Comparison of ENCODE assay signal across 12 cellular contexts in the genomic region with DNA sequence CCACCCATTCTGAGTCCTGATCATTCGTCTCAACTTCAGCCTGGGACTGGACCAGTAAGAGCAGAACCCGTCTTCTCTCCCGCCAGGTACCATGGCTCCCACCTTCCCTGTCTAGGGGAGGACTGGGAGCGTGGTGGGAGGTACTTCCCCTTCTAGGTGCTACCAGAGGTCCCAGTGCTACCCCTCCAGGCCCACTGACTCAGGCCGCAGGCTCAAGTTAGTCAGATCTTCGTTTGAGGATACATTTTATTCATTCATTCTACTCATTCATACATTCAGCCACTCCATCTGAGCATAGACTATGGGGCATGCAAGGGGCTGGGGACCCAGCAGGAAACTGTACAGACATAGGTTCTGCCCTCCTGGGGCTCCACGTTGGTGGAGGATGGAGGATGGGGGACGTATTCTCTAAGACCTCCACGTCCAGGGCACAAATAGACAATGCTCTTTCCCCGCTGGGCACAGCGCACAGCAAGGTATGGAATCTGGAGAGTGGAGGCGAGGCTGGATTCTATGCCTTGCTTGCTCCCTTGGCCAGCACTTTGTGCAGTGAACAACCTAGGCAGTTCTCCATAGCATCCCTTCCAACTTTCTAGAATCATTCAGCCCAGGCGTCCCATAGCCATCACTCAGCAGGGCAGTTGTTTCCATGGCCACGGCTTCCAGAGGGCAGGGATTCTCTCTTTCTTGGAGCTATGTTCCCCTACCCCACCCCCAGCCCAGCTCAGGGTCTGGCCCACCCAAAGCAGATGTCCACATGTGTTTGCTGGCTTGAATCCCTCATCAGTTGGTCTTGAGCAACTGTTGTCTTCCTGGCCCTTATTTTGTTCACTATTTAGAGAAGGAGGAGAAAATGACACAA. TPM values are rescaled to one million over a fixed set of nuclear protein-coding genes. Genes with fewer than 3 reads are reported as not detected.
A peak's percentile ranks its signal among the peaks of the same experiment; 100 is the strongest.
DNase-seq lines count a peak whose midpoint lies in the region; ATAC-seq, FAIRE-seq and TF ChIP-seq lines count a peak whose summit lies in the region.
"Had no signal": no experiment of that assay in that cellular context is flagged by ENCODE, and none has a peak within 500 bp of the region (broad histone marks: within the 10 kb centered on the region; RNA-seq: fewer than 3 reads in every experiment).

No MANE protein-coding gene starts in this region.

- peak overlapping the region; percentile 90 for H3K4me2 ChIP-seq in astrocyte (ENCODE audit: low read length)

- H3K4me1 ChIP-seq in astrocyte (ENCODE audit: insufficient read depth, low read length) (peaks cover 12% of the 10 kb centered on the region), thoracic aorta (ENCODE audit: control insufficient read depth in 1 of 2, low read depth in 2 of 2) (peaks cover 4 to 18% of the 10 kb centered on the region in 2 donors)

- DNase-seq in activated CD8-positive, alpha-beta T cell treated with anti-CD3 and anti-CD28 coated beads for 36 hours = no peak
- DNase-seq in activated CD8-positive, alpha-beta T cell treated with anti-CD3 and anti-CD28 coated beads, Interleukin-2, amount 10 ng/mL, durations not matched to agents 7 days and 5 days = no peak
- no peak for DNase-seq in astrocyte (ENCODE audit: low read depth)
- DNase-seq in memory B cell (ENCODE audit: low spot score in 2 of 2) = no peak
- no peak for DNase-seq in thoracic aorta (ENCODE audit: low spot score)
- DNase-seq in activated effector memory CD4-positive, alpha-beta T cell treated with anti-CD3 and anti-CD28 coated beads, Interleukin-2, amount 50 U/mL, for 16 hours = no peak
- no peak for DNase-seq in ecto neural progenitor cell (ENCODE audit: low spot score)
- DNase-seq: activated CD8-positive, alpha-beta memory T cell treated with anti-CD3 and anti-CD28 coated beads, Interleukin-2, amount 10 ng/mL, durations not matched to agents 7 days and 5 days; BE2C; NCI-H82 had no signal

- no peak overlapping the region for H2AFZ ChIP-seq in astrocyte (ENCODE audit: low read depth, low read length)

- peak overlapping the region; percentile 61 for H3K4me3 Mint-ChIP-seq in activated CD8-positive, alpha-beta T cell treated with anti-CD3 and anti-CD28 coated beads for 36 hours
- no peak overlapping the region for H3K4me3 Mint-ChIP-seq in activated CD8-positive, alpha-beta T cell treated with anti-CD3 and anti-CD28 coated beads, Interleukin-2, amount 10 ng/mL, durations not matched to agents 7 days and 5 days
- H3K4me3 Mint-ChIP-seq in astrocyte (ENCODE audit: unreplicated experiment) (peak overlapping the region; percentile 82), memory B cell (peak overlapping the region; percentile 84)

- no peak overlapping the region for H3K9ac ChIP-seq in astrocyte (ENCODE audit: low read length)

- CTCF ChIA-PET in activated CD8-positive, alpha-beta T cell treated with anti-CD3 and anti-CD28 coated beads for 36 hours (lab: Charles Lee) = no interaction called here
- CTCF ChIA-PET in activated CD8-positive, alpha-beta T cell treated with anti-CD3 and anti-CD28 coated beads, Interleukin-2, amount 10 ng/mL, durations not matched to agents 7 days and 5 days (lab: Charles Lee) = interaction anchor here (0.8 to 1.4 kb wide), 2 partner anchors 20 to 48 kb away, joined by 3 to 5 read pairs; no protein-coding TSS in a partner anchor

- no peak overlapping the region for H3K27ac Mint-ChIP-seq in activated CD8-positive, alpha-beta T cell treated with anti-CD3 and anti-CD28 coated beads for 36 hours
- no peak overlapping the region for H3K27ac Mint-ChIP-seq in activated CD8-positive, alpha-beta T cell treated with anti-CD3 and anti-CD28 coated beads, Interleukin-2, amount 10 ng/mL, durations not matched to agents 7 days and 5 days
- H3K27ac Mint-ChIP-seq in astrocyte (ENCODE audit: unreplicated experiment) (no peak overlapping the region), memory B cell (peak overlapping the region; percentile 75)
- H3K27ac Mint-ChIP-seq: activated CD8-positive, alpha-beta memory T cell treated with anti-CD3 and anti-CD28 coated beads, Interleukin-2, amount 10 ng/mL, durations not matched to agents 7 days and 5 days had no signal

- TF ChIP-seq CTCF in activated CD8-positive, alpha-beta T cell treated with anti-CD3 and anti-CD28 coated beads for 36 hours (IDR thresholded peaks at IDR 0.05) = no peak
- TF ChIP-seq CTCF in astrocyte (IDR thresholded peaks at IDR 0.05; ENCODE audit: insufficient read depth, low read depth, low read length) (no peak), thoracic aorta (IDR thresholded peaks at IDR 0.05) (no peak)

- H3K27me3 ChIP-seq in astrocyte (ENCODE audit: insufficient read depth, low read length) = peaks cover 27% of the 10 kb centered on the region
- H3K27me3 ChIP-seq in thoracic aorta (replicated peaks; ENCODE audit: insufficient read depth) = no peaks in the 10 kb centered on the region
- H3K27me3 ChIP-seq: BE2C had no signal

- H3K36me3 ChIP-seq in astrocyte (ENCODE audit: insufficient read depth, low read length) (no peaks in the 10 kb centered on the region), thoracic aorta (no peaks in the 10 kb centered on the region)
- H3K36me3 ChIP-seq: BE2C had no signal

- H3K4me3 ChIP-seq in astrocyte (ENCODE audit: insufficient read depth, low read depth, low read length) = no peak overlapping the region
- H3K4me3 ChIP-seq in thoracic aorta = peak overlapping the region; percentile 81

- no peaks in the 10 kb centered on the region for H3K9me3 Mint-ChIP-seq in activated CD8-positive, alpha-beta T cell treated with anti-CD3 and anti-CD28 coated beads for 36 hours
- H3K9me3 Mint-ChIP-seq in activated CD8-positive, alpha-beta T cell treated with anti-CD3 and anti-CD28 coated beads, Interleukin-2, amount 10 ng/mL, durations not matched to agents 7 days and 5 days (ENCODE audit: insufficient read depth) = no peaks in the 10 kb centered on the region
- H3K9me3 Mint-ChIP-seq in astrocyte (ENCODE audit: unreplicated experiment) = no peaks in the 10 kb centered on the region
- H3K9me3 Mint-ChIP-seq in memory B cell = no peaks in the 10 kb centered on the region

- POLR2A ChIA-PET in activated CD8-positive, alpha-beta T cell treated with anti-CD3 and anti-CD28 coated beads for 36 hours (lab: Charles Lee) = no interaction called here
- POLR2A ChIA-PET in activated CD8-positive, alpha-beta T cell treated with anti-CD3 and anti-CD28 coated beads, Interleukin-2, amount 10 ng/mL, durations not matched to agents 7 days and 5 days (lab: Charles Lee) = interaction anchor here (0.6 kb wide), 1 partner anchor 108 kb away, joined by 6 read pairs; no protein-coding TSS in a partner anchor

- no peak overlapping the region for H3K27ac ChIP-seq in astrocyte (ENCODE audit: low read depth, low read length)
- H3K27ac ChIP-seq in thoracic aorta = no peak overlapping the region

- H3K9me3 ChIP-seq in astrocyte (ENCODE audit: insufficient read depth, low read depth, low read length) = no peaks in the 10 kb centered on the region
- H3K9me3 ChIP-seq in thoracic aorta = no peaks in the 10 kb centered on the region
- H3K9me3 ChIP-seq: BE2C had no signal

- peaks cover 49% of the 10 kb centered on the region for H3K27me3 Mint-ChIP-seq in activated CD8-positive, alpha-beta T cell treated with anti-CD3 and anti-CD28 coated beads for 36 hours
- peaks cover 44% of the 10 kb centered on the region for H3K27me3 Mint-ChIP-seq in activated CD8-positive, alpha-beta T cell treated with anti-CD3 and anti-CD28 coated beads, Interleukin-2, amount 10 ng/mL, durations not matched to agents 7 days and 5 days (ENCODE audit: low read depth)
- peaks cover 47% of the 10 kb centered on the region for H3K27me3 Mint-ChIP-seq in astrocyte (ENCODE audit: low read depth, unreplicated experiment)
- H3K27me3 Mint-ChIP-seq in memory B cell = peaks cover 32% of the 10 kb centered on the region

- no peaks in the 10 kb centered on the region for H3K36me3 Mint-ChIP-seq in activated CD8-positive, alpha-beta T cell treated with anti-CD3 and anti-CD28 coated beads for 36 hours (ENCODE audit: low read depth)
- H3K36me3 Mint-ChIP-seq in activated CD8-positive, alpha-beta T cell treated with anti-CD3 and anti-CD28 coated beads, Interleukin-2, amount 10 ng/mL, durations not matched to agents 7 days and 5 days (ENCODE audit: low read depth) = no peaks in the 10 kb centered on the region
- H3K36me3 Mint-ChIP-seq in astrocyte (ENCODE audit: low read depth, unreplicated experiment) = no peaks in the 10 kb centered on the region
- peaks cover 1% of the 10 kb centered on the region for H3K36me3 Mint-ChIP-seq in memory B cell
- H3K36me3 Mint-ChIP-seq: activated CD8-positive, alpha-beta memory T cell treated with anti-CD3 and anti-CD28 coated beads, Interleukin-2, amount 10 ng/mL, durations not matched to agents 7 days and 5 days had no signal

- intact Hi-C loops in activated CD8-positive, alpha-beta T cell treated with anti-CD3 and anti-CD28 coated beads for 36 hours (cut with micrococcal nuclease) = no loop called here

- H4K20me1 ChIP-seq in astrocyte (ENCODE audit: insufficient read depth, low read length) = no peaks in the 10 kb centered on the region

- no peak for FAIRE-seq in astrocyte (lab: Jason Lieb, UNC)
- FAIRE-seq: GM19239 had no signal

- no peaks in the 10 kb centered on the region for H3K79me2 ChIP-seq in astrocyte (ENCODE audit: insufficient read depth, low read length)

- peaks cover 4% of the 10 kb centered on the region for H3K4me1 Mint-ChIP-seq in activated CD8-positive, alpha-beta T cell treated with anti-CD3 and anti-CD28 coated beads for 36 hours (ENCODE audit: low read depth)
- H3K4me1 Mint-ChIP-seq in activated CD8-positive, alpha-beta T cell treated with anti-CD3 and anti-CD28 coated beads, Interleukin-2, amount 10 ng/mL, durations not matched to agents 7 days and 5 days (ENCODE audit: low read depth) = peaks cover 8% of the 10 kb centered on the region
- H3K4me1 Mint-ChIP-seq in astrocyte (ENCODE audit: low read depth, unreplicated experiment) (peaks cover 12% of the 10 kb centered on the region), memory B cell (peaks cover 13% of the 10 kb centered on the region)

- ATAC-seq in activated CD8-positive, alpha-beta T cell treated with anti-CD3 and anti-CD28 coated beads for 36 hours = no peak
- no peak for ATAC-seq in activated CD8-positive, alpha-beta T cell treated with anti-CD3 and anti-CD28 coated beads, Interleukin-2, amount 10 ng/mL, durations not matched to agents 7 days and 5 days
- ATAC-seq in memory B cell (ENCODE audit: low read depth) = no peak
- no peak for ATAC-seq in thoracic aorta (ENCODE audit: insufficient number of reproducible peaks, low FRiP score, low read depth)
- no peak for ATAC-seq in GM21526 (IDR thresholded peaks at IDR 0.05; ENCODE audit: low FRiP score, unreplicated experiment)

RNA-seq across cellular contexts. Expression of a gene that starts 1.1 kb away (rescaled TPM):
- not detected for total RNA-seq in activated CD8-positive, alpha-beta T cell treated with anti-CD3 and anti-CD28 coated beads for 36 hours
- total RNA-seq in activated CD8-positive, alpha-beta T cell treated with anti-CD3 and anti-CD28 coated beads, Interleukin-2, amount 10 ng/mL, durations not matched to agents 7 days and 5 days = not detected
- 0.91 and 1.7 TPM in 2 replicates for total RNA-seq in astrocyte
- 10 to 100 TPM; 20.8 to 45.4 TPM for total RNA-seq in thoracic aorta
- total RNA-seq: activated CD8-positive, alpha-beta memory T cell treated with anti-CD3 and anti-CD28 coated beads, Interleukin-2, amount 10 ng/mL, durations not matched to agents 7 days and 5 days had no signal

RNA-seq across cellular contexts. Expression of a gene that starts 27.1 kb away (rescaled TPM):
- 10 to 100 TPM; 10.3 to 13.9 TPM for total RNA-seq in activated CD8-positive, alpha-beta T cell treated with anti-CD3 and anti-CD28 coated beads for 36 hours
- 1 to 10 TPM; 3.8 to 4.5 TPM for total RNA-seq in activated CD8-positive, alpha-beta T cell treated with anti-CD3 and anti-CD28 coated beads, Interleukin-2, amount 10 ng/mL, durations not matched to agents 7 days and 5 days
- 59.1 and 61.9 TPM in 2 replicates for total RNA-seq in astrocyte
- total RNA-seq in thoracic aorta = 100 to 1,000 TPM; 368 to 393 TPM

RNA-seq across cellular contexts. Expression of a gene that starts 31.7 kb away (rescaled TPM):
- total RNA-seq in activated CD8-positive, alpha-beta T cell treated with anti-CD3 and anti-CD28 coated beads for 36 hours = under 1 TPM; 0.61 to 0.83 TPM
- not detected for total RNA-seq in activated CD8-positive, alpha-beta T cell treated with anti-CD3 and anti-CD28 coated beads, Interleukin-2, amount 10 ng/mL, durations not matched to agents 7 days and 5 days
- 0.60 and 0.66 TPM in 2 replicates for total RNA-seq in astrocyte
- 1 to 10 TPM; 4.7 to 8.0 TPM for total RNA-seq in thoracic aorta
- total RNA-seq: activated CD8-positive, alpha-beta memory T cell treated with anti-CD3 and anti-CD28 coated beads, Interleukin-2, amount 10 ng/mL, durations not matched to agents 7 days and 5 days had no signal

RNA-seq across cellular contexts. Expression of a gene that starts 49.0 kb away (rescaled TPM):
- 100 to 1,000 TPM; 700 to 729 TPM for total RNA-seq in activated CD8-positive, alpha-beta T cell treated with anti-CD3 and anti-CD28 coated beads for 36 hours
- 100 to 1,000 TPM; 709 to 727 TPM for total RNA-seq in activated CD8-positive, alpha-beta T cell treated with anti-CD3 and anti-CD28 coated beads, Interleukin-2, amount 10 ng/mL, durations not matched to agents 7 days and 5 days
- 2,052 and 2,092 TPM in 2 replicates for total RNA-seq in astrocyte
- total RNA-seq in thoracic aorta = 1,000 to 10,000 TPM; 1,820 to 2,025 TPM
